ENCODE assay signal across 26 cellular contexts in genomic region chr5:172046613-172047012, GRCh38.
"Had no signal": no experiment of that assay in that cellular context is flagged by ENCODE, and none has a peak within 500 bp of the region (broad histone marks: within the 10 kb centered on the region; RNA-seq: fewer than 3 reads in every experiment).

No MANE protein-coding gene starts in this region.

- ATAC-seq: gastroesophageal sphincter, left cardiac atrium, T-cell had no signal

- H3K27ac Mint-ChIP-seq: endodermal cell, type B pancreatic cell had no signal

- H3K27ac ChIP-seq: breast epithelium, colonic mucosa, epithelial cell of prostate, gastroesophageal sphincter, heart left ventricle, right lobe of liver, skin epidermis, thoracic aorta, vagina had no signal

- H3K27me3 Mint-ChIP-seq: activated naive CD8-positive, alpha-beta T cell treated with anti-CD3 and anti-CD28 coated beads, Interleukin-2, amount 10 ng/mL, durations not matched to agents 7 days and 5 days; stimulated activated naive B cell treated with anti-CD40 and anti-IgM and Interleukin-4, amounts not matched to agents 10 μg/mL and 1 μg/mL and 100 μg/mL, for 72 hours; T-cell; type B pancreatic cell had no signal

- H3K9me3 ChIP-seq: breast epithelium, colonic mucosa, gastroesophageal sphincter, heart left ventricle, right lobe of liver, thoracic aorta, vagina had no signal

- H3K36me3 ChIP-seq: breast epithelium, thoracic aorta had no signal

- H3K4me3 ChIP-seq: breast epithelium, colonic mucosa, dorsolateral prefrontal cortex, gastroesophageal sphincter, heart left ventricle, right lobe of liver, skin epidermis, thoracic aorta, vagina had no signal

- H3K4me1 ChIP-seq: breast epithelium, colonic mucosa, gastroesophageal sphincter, right lobe of liver, vagina had no signal

- H3K9me3 Mint-ChIP-seq: activated naive CD8-positive, alpha-beta T cell treated with anti-CD3 and anti-CD28 coated beads, Interleukin-2, amount 10 ng/mL, durations not matched to agents 7 days and 5 days; endodermal cell; neural crest cell; stimulated activated naive B cell treated with anti-CD40 and anti-IgM and Interleukin-4, amounts not matched to agents 10 μg/mL and 1 μg/mL and 100 μg/mL, for 72 hours; T-cell; type B pancreatic cell had no signal

- H3K27me3 ChIP-seq: breast epithelium, colonic mucosa, dorsolateral prefrontal cortex, gastroesophageal sphincter, heart left ventricle, right lobe of liver, vagina had no signal

- H3K4me3 Mint-ChIP-seq: activated naive CD8-positive, alpha-beta T cell treated with anti-CD3 and anti-CD28 coated beads, Interleukin-2, amount 10 ng/mL, durations not matched to agents 7 days and 5 days; endodermal cell; neural crest cell; stimulated activated naive B cell treated with anti-CD40 and anti-IgM and Interleukin-4, amounts not matched to agents 10 μg/mL and 1 μg/mL and 100 μg/mL, for 72 hours; T-cell; type B pancreatic cell had no signal

- DNase-seq: activated CD4-positive, alpha-beta T cell treated with anti-CD3 and anti-CD28 coated beads for 1 hour; activated CD4-positive, alpha-beta T cell treated with anti-CD3 and anti-CD28 coated beads, Interleukin-2, amount 50 U/mL, for 1 hour; activated CD8-positive, alpha-beta memory T cell treated with anti-CD3 and anti-CD28 coated beads, Interleukin-2, amount 50 U/mL, for 48 hours; activated effector memory CD4-positive, alpha-beta T cell treated with anti-CD3 and anti-CD28 coated beads, Interleukin-2, amount 50 U/mL, for 16 hours; activated naive CD8-positive, alpha-beta T cell treated with anti-CD3 and anti-CD28 coated beads, Interleukin-2, amount 10 ng/mL, durations not matched to agents 7 days and 5 days; amniotic stem cell; colonic mucosa; dorsolateral prefrontal cortex; endodermal cell; islet precursor cell; left cardiac atrium; midbrain; posterior cingulate gyrus; right lobe of liver; stimulated activated CD4-positive, alpha-beta T cell treated with anti-CD3 and anti-CD28 coated beads, Interleukin-2, amount 100 ng/mL, for 24 hours; stimulated activated naive B cell treated with anti-CD40 and anti-IgM and Interleukin-4, amounts not matched to agents 10 μg/mL and 1 μg/mL and 100 μg/mL, for 72 hours; T-cell had no signal
